8 cellular contexts compared by ENCODE assay signal in the genomic region with DNA sequence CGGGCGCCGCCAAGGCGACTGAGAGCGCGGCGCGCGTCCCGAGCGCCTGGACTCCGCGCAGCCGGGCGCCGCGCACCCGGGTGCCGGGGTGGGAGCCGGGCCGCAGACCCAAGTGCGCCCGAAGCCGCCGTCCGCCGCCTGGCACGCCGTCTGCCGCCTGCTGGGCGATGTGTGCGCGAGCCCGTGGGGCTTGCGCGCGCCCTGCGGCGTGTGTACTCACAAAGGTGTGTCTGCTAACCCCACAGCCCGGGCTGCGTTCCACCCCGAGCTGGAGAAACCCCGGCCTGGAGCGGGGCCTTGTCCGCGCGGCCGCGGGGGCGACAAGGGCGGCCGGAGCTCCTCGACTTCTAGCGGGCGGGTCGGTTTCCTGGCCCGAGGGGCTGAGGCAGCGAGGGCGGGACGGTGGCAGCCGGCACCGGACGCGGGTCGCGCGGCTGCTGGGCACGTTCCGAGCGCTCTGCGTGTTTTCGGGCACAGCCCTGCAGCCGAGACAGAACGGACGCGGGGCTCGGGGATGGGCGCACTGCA. TPM values are rescaled to one million over a fixed set of nuclear protein-coding genes. Genes with fewer than 3 reads are reported as not detected.
A peak's percentile ranks its signal among the peaks of the same experiment; 100 is the strongest.
DNase-seq lines count a peak whose midpoint lies in the region; ATAC-seq, FAIRE-seq and TF ChIP-seq lines count a peak whose summit lies in the region.

No MANE protein-coding gene starts in this region.

- FAIRE-seq in D721Med (lab: Jason Lieb, UNC) (no peak), urothelium cell line (lab: Jason Lieb, UNC) (peak; percentile 90)

- peak overlapping the region; percentile 85 for H3K4me3 ChIP-seq in osteoblast (ENCODE audit: insufficient read depth, low read length)

- in situ Hi-C loops in SK-MEL-5 (cut with HindIII; ENCODE audit: low pct_unique_long_range_greater_than_20kb, low sequenced_read_pairs): no loop called here

- no peaks in the 10 kb centered on the region for H3K9me3 Mint-ChIP-seq in activated naive CD8-positive, alpha-beta T cell treated with anti-CD3 and anti-CD28 coated beads for 36 hours

- intact Hi-C loops in head of caudate nucleus (cut with DNase I): loop anchor here (5.0 kb wide), 3 partner anchors 81 to 306 kb away; partner anchors contain the start of gene SMIM15

- peaks cover 43% of the 10 kb centered on the region for H3K27me3 Mint-ChIP-seq in activated naive CD8-positive, alpha-beta T cell treated with anti-CD3 and anti-CD28 coated beads for 36 hours

- no peak for DNase-seq in D721Med (ENCODE audit: insufficient read length, low spot score)
- peak; percentile 71 for DNase-seq in HT1080 (ENCODE audit: low read depth)
- peak; percentile 68 for DNase-seq in SK-MEL-5 (ENCODE audit: low read depth, low spot score)
- DNase-seq in activated naive CD8-positive, alpha-beta T cell treated with anti-CD3 and anti-CD28 coated beads for 36 hours: peak; percentile 74
- peak; percentile 33 to 87 (median 76) for DNase-seq in head of caudate nucleus
- peak; percentile 95 for DNase-seq in osteoblast (ENCODE audit: insufficient read length, low spot score, missing footprints)
- DNase-seq in urothelium cell line (ENCODE audit: low spot score): peak; percentile 77

- peaks cover 46% of the 10 kb centered on the region for H3K4me1 Mint-ChIP-seq in activated naive CD8-positive, alpha-beta T cell treated with anti-CD3 and anti-CD28 coated beads for 36 hours

- no peaks in the 10 kb centered on the region for H3K36me3 ChIP-seq in osteoblast (ENCODE audit: insufficient read depth, low read length)

- ATAC-seq in GM21367 (IDR thresholded peaks at IDR 0.05; ENCODE audit: unreplicated experiment): peak; percentile 25

- H2AFZ ChIP-seq in osteoblast (ENCODE audit: low read length): peak overlapping the region; percentile 79

- no peaks in the 10 kb centered on the region for H3K27me3 ChIP-seq in osteoblast (ENCODE audit: insufficient read depth, low read length)

- peak overlapping the region; percentile 81 for H3K27ac ChIP-seq in osteoblast (ENCODE audit: low read depth, low read length)

- peaks cover 45% of the 10 kb centered on the region for H3K4me1 ChIP-seq in osteoblast (ENCODE audit: insufficient read depth, low read length)

- peaks cover 36% of the 10 kb centered on the region for H3K79me2 ChIP-seq in osteoblast (ENCODE audit: insufficient read depth, low read length)

- H3K4me3 Mint-ChIP-seq in activated naive CD8-positive, alpha-beta T cell treated with anti-CD3 and anti-CD28 coated beads for 36 hours: peak overlapping the region; percentile 84

- TF ChIP-seq CTCF in D721Med (IDR thresholded peaks at IDR 0.05; ENCODE audit: insufficient read depth, missing control alignments) (peak; percentile 15), osteoblast (IDR thresholded peaks at IDR 0.05; ENCODE audit: extremely low read depth, low read depth, low read length) (peak; percentile 32)

- no peaks in the 10 kb centered on the region for H3K9me3 ChIP-seq in osteoblast (ENCODE audit: low read depth, low read length)

- H3K4me2 ChIP-seq in osteoblast (ENCODE audit: insufficient read depth, low read length): peak overlapping the region; percentile 79

- peaks cover 22% of the 10 kb centered on the region for H4K20me1 ChIP-seq in osteoblast (ENCODE audit: insufficient read depth, low read length)

- no peak overlapping the region for H3K27ac Mint-ChIP-seq in activated naive CD8-positive, alpha-beta T cell treated with anti-CD3 and anti-CD28 coated beads for 36 hours

- peaks cover 3% of the 10 kb centered on the region for H3K36me3 Mint-ChIP-seq in activated naive CD8-positive, alpha-beta T cell treated with anti-CD3 and anti-CD28 coated beads for 36 hours

RNA-seq across cellular contexts. Expression of gene ZSWIM6, which starts 1.1 kb away (rescaled TPM):
- 5.2 and 6.8 TPM in 2 replicates for total RNA-seq in HT1080 (2014; rRNA removed; shearing (Covaris generic))
- 12.1 and 15.3 TPM in 2 replicates for polyA plus RNA-seq in HT1080 (2015; cell fraction: cytosol; rRNA removed)
- polyA plus RNA-seq in HT1080 (2015; cell fraction: nucleus; rRNA removed): 44.6 and 48.6 TPM in 2 replicates
- 4.7 and 5.4 TPM in 2 replicates for total RNA-seq in SK-MEL-5 (2014; rRNA removed; shearing (Covaris generic))
- 8.0 and 10.1 TPM in 2 replicates for polyA plus RNA-seq in SK-MEL-5 (2015; cell fraction: cytosol; rRNA removed)
- 32.1 and 35.3 TPM in 2 replicates for polyA plus RNA-seq in SK-MEL-5 (2015; cell fraction: nucleus; rRNA removed)
- total RNA-seq in activated naive CD8-positive, alpha-beta T cell treated with anti-CD3 and anti-CD28 coated beads for 36 hours: 1 to 10 TPM; 3.0 to 3.2 TPM
- 10.0 and 10.5 TPM in 2 replicates for total RNA-seq in osteoblast
